ENCODE assay signal across 16 cellular contexts in the genomic region with DNA sequence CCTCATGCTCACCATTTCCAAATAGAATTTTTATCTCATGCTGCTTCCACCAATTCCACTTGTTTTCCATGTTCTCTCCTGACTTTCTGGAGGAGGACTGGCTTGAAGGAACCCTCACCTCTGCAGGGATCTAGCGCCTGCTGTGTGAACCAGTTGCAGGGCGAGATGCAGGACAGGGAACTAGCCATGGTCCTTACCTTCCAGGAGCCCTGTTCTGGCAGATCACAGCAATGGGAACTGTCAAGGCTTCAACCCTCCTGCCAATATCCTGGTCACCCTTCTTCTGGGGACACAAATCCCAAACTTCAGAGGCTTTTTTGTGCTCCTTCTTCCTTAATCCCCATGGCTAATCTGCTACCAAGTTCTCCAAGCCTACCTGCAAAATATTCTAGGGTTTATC.
DNase-seq lines count a peak whose midpoint lies in the region; ATAC-seq and TF ChIP-seq lines count a peak whose summit lies in the region.
"Had no signal": no experiment of that assay in that cellular context is flagged by ENCODE, and none has a peak within 500 bp of the region (broad histone marks: within the 10 kb centered on the region; RNA-seq: fewer than 3 reads in every experiment).

No MANE protein-coding gene starts in this region.

- no peak for TF ChIP-seq POLR2A in NB4 (IDR thresholded peaks at IDR 0.05; ENCODE audit: extremely low read depth, insufficient read length)

- H3K9ac ChIP-seq in DND-41 (ENCODE audit: low read depth, low read length): no peak overlapping the region
- no peak overlapping the region for H3K9ac ChIP-seq in liver (ENCODE audit: low read depth in 1 of 2, low read length in 2 of 2)
- H3K9ac ChIP-seq in MM.1S (ENCODE audit: low read length): no peak overlapping the region
- H3K9ac ChIP-seq: BLaER1 treated with 17β-estradiol and CSF1 and Interleukin-3, amounts not matched to agents 10 nM and 100 nM had no signal

- WGBS in liver: 26% methylated on average over 2 of the region's 2 CpGs

- no TSS peak for BruUV-seq in A673 (replicated peaks; lab: Mats Ljungman, UMichigan)

- intact Hi-C loops in A673 (cut with micrococcal nuclease; ENCODE audit: unreplicated experiment): no loop called here

- CTCF ChIA-PET in A673 (lab: Charles Lee): no interaction called here

- TF ChIP-seq RAD21 in liver (IDR thresholded peaks at IDR 0.05): no peak

- H3K27me3 ChIP-seq in DND-41 (ENCODE audit: insufficient read depth, low read length, poor library complexity) (peaks cover 8% of the 10 kb centered on the region), liver (ENCODE audit: control insufficient read depth in 4 of 4, insufficient read depth in 4 of 4, low read length in 3 of 4) (peaks cover 0 to 4% (median 2%) of the 10 kb centered on the region in 4 donors), A673 (replicated peaks; ENCODE audit: insufficient read depth, low read depth, low read length, poor library complexity) (peaks cover 55% of the 10 kb centered on the region), MM.1S (replicated peaks; ENCODE audit: insufficient read depth, low read length) (no peaks in the 10 kb centered on the region)
- H3K27me3 ChIP-seq: BLaER1 treated with 17β-estradiol and CSF1 and Interleukin-3, amounts not matched to agents 10 nM and 100 nM had no signal

- no peak overlapping the region for H3K4me3 ChIP-seq in DND-41 (ENCODE audit: low read depth in 1 of 2, low read length in 2 of 2)
- no peak overlapping the region for H3K4me3 ChIP-seq in NB4 (ENCODE audit: low read depth, low read length)
- no peak overlapping the region for H3K4me3 ChIP-seq in liver (ENCODE audit: low read depth in 1 of 3, low read length in 3 of 3)
- H3K4me3 ChIP-seq in A673 (ENCODE audit: low read depth, low read length, poor library complexity, severe bottlenecking): no peak overlapping the region
- no peak overlapping the region for H3K4me3 ChIP-seq in MM.1S (ENCODE audit: low read length)
- H3K4me3 ChIP-seq: BLaER1 treated with 17β-estradiol and CSF1 and Interleukin-3, amounts not matched to agents 10 nM and 100 nM; MG63 had no signal

- DNase-seq in DND-41 (peak; percentile 9), NB4 (ENCODE audit: low read depth) (peak; percentile 44), ecto neural progenitor cell (ENCODE audit: low spot score) (peak; percentile 51), A673 (ENCODE audit: low spot score) (no peak), MM.1S (no peak)
- DNase-seq: activated gamma-delta T cell; DMS79 treated with DMSO at 0.1 percent for 48 hours; effector CD8-positive, alpha-beta T cell; MG63; posterior cingulate gyrus; SIG-M5 had no signal

- H3K4me2 ChIP-seq in DND-41 (ENCODE audit: insufficient read depth, low read length): no peak overlapping the region
- H3K4me2 ChIP-seq in MM.1S (ENCODE audit: low read depth, low read length): no peak overlapping the region
- H3K4me2 ChIP-seq: BLaER1 treated with 17β-estradiol and CSF1 and Interleukin-3, amounts not matched to agents 10 nM and 100 nM had no signal

- H3K79me2 ChIP-seq in DND-41 (ENCODE audit: insufficient read depth, low read length) (no peaks in the 10 kb centered on the region), MM.1S (ENCODE audit: low read length) (no peaks in the 10 kb centered on the region)

- H2AFZ ChIP-seq in DND-41 (ENCODE audit: low read depth, low read length) (no peak overlapping the region), MM.1S (ENCODE audit: low read length) (no peak overlapping the region)

- no peak for TF ChIP-seq CTCF in DND-41 (IDR thresholded peaks at IDR 0.05; ENCODE audit: borderline replicate concordance, extremely low read depth, low read length, poor library complexity, severe bottlenecking)
- TF ChIP-seq CTCF in NB4 (IDR thresholded peaks at IDR 0.05; ENCODE audit: low read depth, low read length): no peak
- TF ChIP-seq CTCF in liver (IDR thresholded peaks at IDR 0.05; ENCODE audit: low read depth, low read length, missing input control): no peak
- no peak for TF ChIP-seq CTCF in A673 (conservative IDR thresholded peaks at IDR 0.05; ENCODE audit: low read depth, low read length)
- TF ChIP-seq CTCF in MM.1S (IDR thresholded peaks at IDR 0.05; ENCODE audit: low read length): no peak

- no peaks in the 10 kb centered on the region for H3K36me3 ChIP-seq in DND-41 (ENCODE audit: insufficient read depth, low read length)
- no peaks in the 10 kb centered on the region for H3K36me3 ChIP-seq in liver (ENCODE audit: control insufficient read depth in 4 of 4, insufficient read depth in 3 of 4, low read depth in 1 of 4, low read length in 3 of 4)
- H3K36me3 ChIP-seq in A673 (ENCODE audit: insufficient read depth, low read length, poor library complexity, severe bottlenecking): no peaks in the 10 kb centered on the region
- H3K36me3 ChIP-seq in MM.1S (replicated peaks; ENCODE audit: insufficient read depth, low read length): no peaks in the 10 kb centered on the region
- H3K36me3 ChIP-seq: BLaER1 treated with 17β-estradiol and CSF1 and Interleukin-3, amounts not matched to agents 10 nM and 100 nM; MG63 had no signal

- H3K27ac ChIP-seq in DND-41 (ENCODE audit: low read length): no peak overlapping the region
- H3K27ac ChIP-seq in liver (ENCODE audit: low read depth in 1 of 2, low read length in 2 of 2): no peak overlapping the region
- H3K27ac ChIP-seq in A673 (ENCODE audit: low read depth, low read length, poor library complexity, severe bottlenecking): no peak overlapping the region
- no peak overlapping the region for H3K27ac ChIP-seq in MM.1S (ENCODE audit: low read length)
- H3K27ac ChIP-seq: BLaER1 treated with 17β-estradiol and CSF1 and Interleukin-3, amounts not matched to agents 10 nM and 100 nM; VCaP had no signal

- H3F3A ChIP-seq in MM.1S (ENCODE audit: insufficient read depth, low read length): no peaks in the 10 kb centered on the region

- no peak for ATAC-seq in DND-41 (ENCODE audit: insufficient read depth, low read depth)
- ATAC-seq in GM21360 (IDR thresholded peaks at IDR 0.05; ENCODE audit: unreplicated experiment): no peak
- ATAC-seq in HG03039 (IDR thresholded peaks at IDR 0.05; ENCODE audit: unreplicated experiment): no peak

- no peaks in the 10 kb centered on the region for H3K4me1 ChIP-seq in DND-41 (ENCODE audit: insufficient read depth, low read length)
- no peaks in the 10 kb centered on the region for H3K4me1 ChIP-seq in liver (ENCODE audit: control insufficient read depth in 4 of 4, insufficient read depth in 4 of 4, low read length in 3 of 4)
- H3K4me1 ChIP-seq in A673 (ENCODE audit: insufficient read depth, low read length, poor library complexity, severe bottlenecking): no peaks in the 10 kb centered on the region
- H3K4me1 ChIP-seq in MM.1S (ENCODE audit: low read length): no peaks in the 10 kb centered on the region

- no peaks in the 10 kb centered on the region for H3K9me2 ChIP-seq in MM.1S (replicated peaks; ENCODE audit: insufficient read depth, low read length)

- H3K9me3 ChIP-seq in DND-41 (ENCODE audit: insufficient read depth, low read length, severe bottlenecking): no peaks in the 10 kb centered on the region
- no peaks in the 10 kb centered on the region for H3K9me3 ChIP-seq in liver (ENCODE audit: control insufficient read depth in 4 of 4, low read length in 3 of 4)
- no peaks in the 10 kb centered on the region for H3K9me3 ChIP-seq in A673 (ENCODE audit: low read depth, low read length, poor library complexity, severe bottlenecking)
- H3K9me3 ChIP-seq in MM.1S (replicated peaks; ENCODE audit: insufficient read depth, low read length): no peaks in the 10 kb centered on the region
- H3K9me3 ChIP-seq: BLaER1 treated with 17β-estradiol and CSF1 and Interleukin-3, amounts not matched to agents 10 nM and 100 nM; MG63 had no signal

- H4K20me1 ChIP-seq in DND-41 (ENCODE audit: insufficient read depth, low read length): no peaks in the 10 kb centered on the region
- no peaks in the 10 kb centered on the region for H4K20me1 ChIP-seq in MM.1S (ENCODE audit: insufficient read depth, low read length)
- H4K20me1 ChIP-seq: BLaER1 treated with 17β-estradiol and CSF1 and Interleukin-3, amounts not matched to agents 10 nM and 100 nM had no signal

- POLR2A ChIA-PET in A673 (lab: Charles Lee; ENCODE audit: low non-redundant PET): interaction anchor here (0.6 kb wide), 1 partner anchor 10 kb away, joined by 4 read pairs; no protein-coding TSS in a partner anchor

TF ChIP-seq in liver, 16 proteins besides CTCF, POLR2A, EP300 and RAD21:
- TF ChIP-seq REST (IDR thresholded peaks at IDR 0.05) (peak; percentile 42), FOXA2 (IDR thresholded peaks at IDR 0.05) (no peak)

Comparison
In these comparisons a context has a peak if more than half of its experiments do, and no peak if none do; other contexts are left out.
1. DNase-seq: peak in DND-41 (single experiment), NB4 (single experiment) and ecto neural progenitor cell (single experiment); none in A673 (single experiment) and MM.1S (single experiment).